In genomic region chr2:64227603-64228125, GRCh38 we compare ENCODE assay signal across 8 cellular contexts.
DNase-seq lines count a peak whose midpoint lies in the region; ATAC-seq and TF ChIP-seq lines count a peak whose summit lies in the region.

No MANE protein-coding gene starts in this region.

- H3K4me3 Mint-ChIP-seq in T-helper 1 cell treated with Interleukin-12 subunit alpha and Interleukin-12 subunit beta and Interleukin-4 antibody, amounts not matched to agents 30 μg/mL and 1 μg/mL, for 36 hours: peak overlapping the region; percentile 87
- peak overlapping the region; percentile 76 for H3K4me3 Mint-ChIP-seq in activated T-helper 2 cell treated with anti-CD3 and anti-CD28 coated beads, Interferon-gamma antibody, Interleukin-2, Interleukin-4, amounts not matched to agents 10 μg/mL and 5 μg/mL and 100 μg/mL, durations not matched to agents 14 hours and 24 hours and 36 hours (ENCODE audit: low read depth)

- H3K4me3 ChIP-seq in kidney epithelial cell (ENCODE audit: low read depth, low read length): peak overlapping the region; percentile 34

- DNase-seq in T-helper 1 cell: no peak
- DNase-seq in activated T-helper 2 cell treated with anti-CD3 and anti-CD28 coated beads, Interferon-gamma antibody, Interleukin-2, Interleukin-4, amounts not matched to agents 10 μg/mL and 5 μg/mL and 100 μg/mL, durations not matched to agents 14 hours and 24 hours and 36 hours (ENCODE audit: low spot score): no peak
- no peak for DNase-seq in kidney epithelial cell (ENCODE audit: low read depth)
- DNase-seq in stimulated activated CD8-positive, alpha-beta memory T cell treated with anti-CD3 and anti-CD28 coated beads, Interleukin-4, amount 100 ng/mL, for 48 hours: no peak

- H3K27ac Mint-ChIP-seq in T-helper 1 cell treated with Interleukin-12 subunit alpha and Interleukin-12 subunit beta and Interleukin-4 antibody, amounts not matched to agents 30 μg/mL and 1 μg/mL, for 36 hours: no peak overlapping the region
- H3K27ac Mint-ChIP-seq in activated T-helper 2 cell treated with anti-CD3 and anti-CD28 coated beads, Interferon-gamma antibody, Interleukin-2, Interleukin-4, amounts not matched to agents 10 μg/mL and 5 μg/mL and 100 μg/mL, durations not matched to agents 14 hours and 24 hours and 36 hours: peak overlapping the region; percentile 63

- H3K36me3 ChIP-seq in kidney epithelial cell (ENCODE audit: control insufficient read depth, insufficient read depth, low read length): no peaks in the 10 kb centered on the region

- ATAC-seq in GM21529 (IDR thresholded peaks at IDR 0.05; ENCODE audit: unreplicated experiment) (no peak), HG02798 (IDR thresholded peaks at IDR 0.05; ENCODE audit: poor library complexity, unreplicated experiment) (no peak)

- peaks cover 30% of the 10 kb centered on the region for H3K4me1 Mint-ChIP-seq in T-helper 1 cell treated with Interleukin-12 subunit alpha and Interleukin-12 subunit beta and Interleukin-4 antibody, amounts not matched to agents 30 μg/mL and 1 μg/mL, for 36 hours (ENCODE audit: low read depth)
- peaks cover 28% of the 10 kb centered on the region for H3K4me1 Mint-ChIP-seq in activated T-helper 2 cell treated with anti-CD3 and anti-CD28 coated beads, Interferon-gamma antibody, Interleukin-2, Interleukin-4, amounts not matched to agents 10 μg/mL and 5 μg/mL and 100 μg/mL, durations not matched to agents 14 hours and 24 hours and 36 hours (ENCODE audit: low read depth)

- peaks cover 15% of the 10 kb centered on the region for H3K36me3 Mint-ChIP-seq in T-helper 1 cell treated with Interleukin-12 subunit alpha and Interleukin-12 subunit beta and Interleukin-4 antibody, amounts not matched to agents 30 μg/mL and 1 μg/mL, for 36 hours (ENCODE audit: low read depth)
- peaks cover 3% of the 10 kb centered on the region for H3K36me3 Mint-ChIP-seq in activated T-helper 2 cell treated with anti-CD3 and anti-CD28 coated beads, Interferon-gamma antibody, Interleukin-2, Interleukin-4, amounts not matched to agents 10 μg/mL and 5 μg/mL and 100 μg/mL, durations not matched to agents 14 hours and 24 hours and 36 hours (ENCODE audit: low read depth)

- no peaks in the 10 kb centered on the region for H3K27me3 ChIP-seq in kidney epithelial cell (ENCODE audit: control insufficient read depth, insufficient read depth, low read length)

- no peak for TF ChIP-seq CTCF in kidney epithelial cell (IDR thresholded peaks at IDR 0.05; ENCODE audit: insufficient read depth, low read length, poor library complexity, severe bottlenecking)

- intact Hi-C loops in activated T-helper 2 cell treated with anti-CD3 and anti-CD28 coated beads, Interferon-gamma antibody, Interleukin-2, Interleukin-4, amounts not matched to agents 10 μg/mL and 5 μg/mL and 100 μg/mL, durations not matched to agents 14 hours and 24 hours and 36 hours (cut with micrococcal nuclease): no loop called here

- peaks cover 9% of the 10 kb centered on the region for H3K27me3 Mint-ChIP-seq in T-helper 1 cell treated with Interleukin-12 subunit alpha and Interleukin-12 subunit beta and Interleukin-4 antibody, amounts not matched to agents 30 μg/mL and 1 μg/mL, for 36 hours (ENCODE audit: low read depth)
- H3K27me3 Mint-ChIP-seq in activated T-helper 2 cell treated with anti-CD3 and anti-CD28 coated beads, Interferon-gamma antibody, Interleukin-2, Interleukin-4, amounts not matched to agents 10 μg/mL and 5 μg/mL and 100 μg/mL, durations not matched to agents 14 hours and 24 hours and 36 hours (ENCODE audit: low read depth): peaks cover 14% of the 10 kb centered on the region

- peak overlapping the region; percentile 94 for H3K27ac ChIP-seq in temporal lobe (ENCODE audit: low read depth, low read length)

- H3K9me3 Mint-ChIP-seq in T-helper 1 cell treated with Interleukin-12 subunit alpha and Interleukin-12 subunit beta and Interleukin-4 antibody, amounts not matched to agents 30 μg/mL and 1 μg/mL, for 36 hours: no peaks in the 10 kb centered on the region
- no peaks in the 10 kb centered on the region for H3K9me3 Mint-ChIP-seq in activated T-helper 2 cell treated with anti-CD3 and anti-CD28 coated beads, Interferon-gamma antibody, Interleukin-2, Interleukin-4, amounts not matched to agents 10 μg/mL and 5 μg/mL and 100 μg/mL, durations not matched to agents 14 hours and 24 hours and 36 hours
